Comparison of ENCODE assay signal across 21 cellular contexts in the genomic region with DNA sequence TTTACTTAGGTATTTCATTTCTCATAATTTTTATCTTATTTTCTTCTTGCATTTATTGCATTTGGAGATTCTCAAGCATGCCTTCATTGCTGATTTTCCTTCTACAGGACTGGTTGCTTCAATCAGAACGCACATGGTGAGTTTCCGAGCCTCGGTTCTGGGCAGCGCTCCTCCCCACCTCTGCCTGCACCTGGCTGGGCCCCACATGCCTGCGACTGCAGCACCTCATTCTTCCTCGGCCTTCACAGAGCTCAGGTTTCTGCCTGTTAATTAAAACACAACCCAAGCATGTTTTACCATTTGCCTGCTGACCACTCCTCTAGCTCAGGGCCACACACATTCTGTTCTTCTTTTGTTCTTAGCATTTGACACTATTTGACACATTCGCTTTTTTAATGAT.
A peak's percentile ranks its signal among the peaks of the same experiment; 100 is the strongest.
DNase-seq lines count a peak whose midpoint lies in the region; ATAC-seq and TF ChIP-seq lines count a peak whose summit lies in the region.
"Had no signal": no experiment of that assay in that cellular context is flagged by ENCODE, and none has a peak within 500 bp of the region (broad histone marks: within the 10 kb centered on the region; RNA-seq: fewer than 3 reads in every experiment).

No MANE protein-coding gene starts in this region.

- TF ChIP-seq CTCF in natural killer cell (IDR thresholded peaks at IDR 0.05) (no peak), WTC11 (IDR thresholded peaks at IDR 0.05) (no peak), esophagus muscularis mucosa (IDR thresholded peaks at IDR 0.05) (no peak)

- no peak overlapping the region for H3K4me3 ChIP-seq in esophagus muscularis mucosa
- H3K4me3 ChIP-seq in neuronal stem cell (ENCODE audit: low read length in 2 of 2) = no peak overlapping the region
- H3K4me3 ChIP-seq: A549 had no signal

- H3K9me3 ChIP-seq in esophagus muscularis mucosa (peaks cover 0 to 6% (median 0%) of the 10 kb centered on the region in 4 donors), neuronal stem cell (replicated peaks in 1 of 2; ENCODE audit: control insufficient read depth in 2 of 2, insufficient read depth in 1 of 2, low read depth in 1 of 2, low read length in 2 of 2) (no peaks in the 10 kb centered on the region)
- H3K9me3 ChIP-seq: A549, Caco-2 had no signal

- no peak overlapping the region for H2BK15ac ChIP-seq in neuronal stem cell (ENCODE audit: low read length)

- no peaks in the 10 kb centered on the region for H3K36me3 ChIP-seq in esophagus muscularis mucosa
- no peaks in the 10 kb centered on the region for H3K36me3 ChIP-seq in neuronal stem cell (replicated peaks in 1 of 2; ENCODE audit: control insufficient read depth in 2 of 2, insufficient read depth in 2 of 2, low read length in 2 of 2)

- H3K14ac ChIP-seq in neuronal stem cell (ENCODE audit: low read length) = no peak overlapping the region

- H2AFZ ChIP-seq in neuronal stem cell (ENCODE audit: low read length) = no peak overlapping the region

- no peak overlapping the region for H4K8ac ChIP-seq in neuronal stem cell (ENCODE audit: low read depth, low read length)

- H3K23ac ChIP-seq in neuronal stem cell (ENCODE audit: low read depth, low read length, poor library complexity) = no peak overlapping the region

- no peak overlapping the region for H3K27ac ChIP-seq in esophagus muscularis mucosa (replicated peaks in 1 of 4)
- no peak overlapping the region for H3K27ac ChIP-seq in neuronal stem cell (replicated peaks; ENCODE audit: low read length)
- H3K27ac ChIP-seq: 22Rv1, A549, C4-2B had no signal

- no peak overlapping the region for H2BK120ac ChIP-seq in neuronal stem cell (ENCODE audit: low read depth, low read length)

- intact Hi-C loops in natural killer cell (cut with micrococcal nuclease) = loop anchor here (5.0 to 10.0 kb wide), 2 partner anchors 544 to 581 kb away; no protein-coding TSS in a partner anchor
- intact Hi-C loops in esophagus muscularis mucosa (cut with DNase I) = loop anchor here (5.0 kb wide), 1 partner anchor 646 kb away; no protein-coding TSS in a partner anchor

- DNase-seq in natural killer cell = no peak
- DNase-seq in natural killer cell treated with Interleukin-12 subunit alpha and Interleukin-12 subunit beta and Interleukin-15 and Interleukin-18, amount 100 ng/mL, for 72 hours (ENCODE audit: low spot score) = no peak
- peak; percentile 30 for DNase-seq in WTC11 (ENCODE audit: low spot score)
- peak; percentile 60 for DNase-seq in esophagus muscularis mucosa (ENCODE audit: extremely low spot score)
- DNase-seq in stimulated activated effector memory CD8-positive, alpha-beta T cell treated with anti-CD3 and anti-CD28 coated beads, Interleukin-12 subunit alpha, Interleukin-12 subunit beta, amount 100 ng/mL, for 72 hours (ENCODE audit: low spot score in 2 of 2) = peak in 1 of 2 donors; percentile 10
- no peak for DNase-seq in GDM1 (lab: John Stamatoyannopoulos, UW)
- no peak for DNase-seq in stimulated activated CD4-positive, alpha-beta T cell treated with anti-CD3 and anti-CD28 coated beads, Interleukin-15, amount 100 ng/mL, for 24 hours
- no peak for DNase-seq in neuronal stem cell (ENCODE audit: low spot score)
- DNase-seq: AML-193; Caco-2; CD4-positive, alpha-beta T cell; DMS153; DMS79; GF-D8; HFFc6 had no signal

- CTCF ChIA-PET in WTC11 (lab: Charles Lee) = interaction anchor here (0.6 to 1.5 kb wide), 9 partner anchors 13 to 1505 kb away, joined by 3 to 5 read pairs (median 4); no protein-coding TSS in a partner anchor

- no peaks in the 10 kb centered on the region for H3K79me1 ChIP-seq in neuronal stem cell (ENCODE audit: low read depth, low read length)

- no peak for TF ChIP-seq POLR2A in esophagus muscularis mucosa (IDR thresholded peaks at IDR 0.05; ENCODE audit: low read depth)

- peaks cover 0 to 9% (median 6%) of the 10 kb centered on the region in 4 donors for H3K4me1 ChIP-seq in esophagus muscularis mucosa
- H3K4me1 ChIP-seq in neuronal stem cell (ENCODE audit: control insufficient read depth in 2 of 2, insufficient read depth in 1 of 2, low read depth in 1 of 2, low read length in 2 of 2) = peaks cover 0 to 4% of the 10 kb centered on the region in 2 donors
- H3K4me1 ChIP-seq: A549, Caco-2 had no signal

- no peak overlapping the region for H3K18ac ChIP-seq in neuronal stem cell (ENCODE audit: low read length)

- no peak overlapping the region for H2AK5ac ChIP-seq in neuronal stem cell (ENCODE audit: low read depth, low read length)

- H3K27me3 Mint-ChIP-seq in natural killer cell (ENCODE audit: low read depth in 2 of 2) (peaks cover 6% of the 10 kb centered on the region in 2 donors), WTC11 (ENCODE audit: low read depth) (peaks cover 3% of the 10 kb centered on the region)
- peaks cover 8 to 9% of the 10 kb centered on the region in 2 donors for H3K27me3 Mint-ChIP-seq in natural killer cell treated with Interleukin-12 subunit alpha and Interleukin-12 subunit beta and Interleukin-15 and Interleukin-18, amount 100 ng/mL, for 72 hours
- H3K27me3 Mint-ChIP-seq: IgD-negative memory B cell had no signal

- H3K9ac ChIP-seq in neuronal stem cell (ENCODE audit: low read depth, low read length, poor library complexity) = no peak overlapping the region

- WGBS in esophagus muscularis mucosa = 80% methylated on average over 7 of the region's 7 CpGs
- WGBS in neuronal stem cell (ENCODE audit: extremely low coverage in 2 of 2, insufficient read length in 2 of 2, insufficient replicate concordance in 1 of 2), 2 donors = no CpG with 5 or more reads among the region's 7 CpGs

- H2BK12ac ChIP-seq in neuronal stem cell (ENCODE audit: low read length) = no peak overlapping the region

- POLR2A ChIA-PET in WTC11 (lab: Charles Lee) = no interaction called here

- no peak overlapping the region for H3K4ac ChIP-seq in neuronal stem cell (ENCODE audit: low read length)

- H2BK5ac ChIP-seq in neuronal stem cell (ENCODE audit: low read length) = no peak overlapping the region

- no peaks in the 10 kb centered on the region for H3K36me3 Mint-ChIP-seq in natural killer cell
- no peaks in the 10 kb centered on the region for H3K36me3 Mint-ChIP-seq in natural killer cell treated with Interleukin-12 subunit alpha and Interleukin-12 subunit beta and Interleukin-15 and Interleukin-18, amount 100 ng/mL, for 72 hours
- H3K36me3 Mint-ChIP-seq in WTC11 = peaks cover 2% of the 10 kb centered on the region; the same call in 1 of the 2 replicates
- H3K36me3 Mint-ChIP-seq in stimulated activated effector memory CD8-positive, alpha-beta T cell treated with anti-CD3 and anti-CD28 coated beads, Interleukin-12 subunit alpha, Interleukin-12 subunit beta, amount 100 ng/mL, for 72 hours = no peaks in the 10 kb centered on the region
- H3K36me3 Mint-ChIP-seq: IgD-negative memory B cell had no signal

- no peak for TF ChIP-seq EP300 in esophagus muscularis mucosa (IDR thresholded peaks at IDR 0.05)

- H3K4me3 Mint-ChIP-seq in natural killer cell = peak overlapping the region; percentile 7
- H3K4me3 Mint-ChIP-seq in natural killer cell treated with Interleukin-12 subunit alpha and Interleukin-12 subunit beta and Interleukin-15 and Interleukin-18, amount 100 ng/mL, for 72 hours = no peak overlapping the region
- no peak overlapping the region for H3K4me3 Mint-ChIP-seq in WTC11
- H3K4me3 Mint-ChIP-seq in stimulated activated effector memory CD8-positive, alpha-beta T cell treated with anti-CD3 and anti-CD28 coated beads, Interleukin-12 subunit alpha, Interleukin-12 subunit beta, amount 100 ng/mL, for 72 hours = no peak overlapping the region
- H3K4me3 Mint-ChIP-seq: CD4-positive, alpha-beta T cell; HFFc6; IgD-negative memory B cell had no signal

- H4K91ac ChIP-seq in neuronal stem cell (ENCODE audit: low read depth, low read length, poor library complexity) = no peak overlapping the region

- ATAC-seq in natural killer cell (no peak), WTC11 (peak; percentile 72)
- no peak for ATAC-seq in natural killer cell treated with Interleukin-12 subunit alpha and Interleukin-12 subunit beta and Interleukin-15 and Interleukin-18, amount 100 ng/mL, for 72 hours
- ATAC-seq in stimulated activated effector memory CD8-positive, alpha-beta T cell treated with anti-CD3 and anti-CD28 coated beads, Interleukin-12 subunit alpha, Interleukin-12 subunit beta, amount 100 ng/mL, for 72 hours = no peak
- ATAC-seq: A549, HCT116, HepG2 had no signal

- H3K27me3 ChIP-seq in esophagus muscularis mucosa = peaks cover 0 to 9% (median 0%) of the 10 kb centered on the region in 4 donors
- H3K27me3 ChIP-seq in neuronal stem cell (ENCODE audit: control insufficient read depth in 3 of 3, insufficient read depth in 3 of 3, low read depth in 1 of 3, low read length in 3 of 3) = peaks cover 0 to 10% (median 2%) of the 10 kb centered on the region in 3 experiments

- no peak overlapping the region for H3K4me2 ChIP-seq in neuronal stem cell (ENCODE audit: insufficient read depth, low read length, poor library complexity, severe bottlenecking)
- H3K4me2 ChIP-seq: A549 had no signal

- H3K4me1 Mint-ChIP-seq in natural killer cell (peaks cover 32 to 37% of the 10 kb centered on the region in 2 donors), WTC11 (peaks cover 12% of the 10 kb centered on the region)
- H3K4me1 Mint-ChIP-seq in natural killer cell treated with Interleukin-12 subunit alpha and Interleukin-12 subunit beta and Interleukin-15 and Interleukin-18, amount 100 ng/mL, for 72 hours (ENCODE audit: low read depth in 2 of 2) = peaks cover 23 to 25% of the 10 kb centered on the region in 2 donors
- H3K4me1 Mint-ChIP-seq in stimulated activated effector memory CD8-positive, alpha-beta T cell treated with anti-CD3 and anti-CD28 coated beads, Interleukin-12 subunit alpha, Interleukin-12 subunit beta, amount 100 ng/mL, for 72 hours = peaks cover 11% of the 10 kb centered on the region

- peak overlapping the region in 1 of 2 donors; percentile 22 for H3K27ac Mint-ChIP-seq in natural killer cell
- no peak overlapping the region for H3K27ac Mint-ChIP-seq in natural killer cell treated with Interleukin-12 subunit alpha and Interleukin-12 subunit beta and Interleukin-15 and Interleukin-18, amount 100 ng/mL, for 72 hours
- H3K27ac Mint-ChIP-seq in WTC11 = no peak overlapping the region
- H3K27ac Mint-ChIP-seq in stimulated activated effector memory CD8-positive, alpha-beta T cell treated with anti-CD3 and anti-CD28 coated beads, Interleukin-12 subunit alpha, Interleukin-12 subunit beta, amount 100 ng/mL, for 72 hours = peak overlapping the region; percentile 16
- H3K27ac Mint-ChIP-seq: CD4-positive, alpha-beta T cell; HFFc6; IgD-negative memory B cell had no signal

- H3K9me3 Mint-ChIP-seq in natural killer cell (no peaks in the 10 kb centered on the region), WTC11 (peaks cover 11% of the 10 kb centered on the region)
- H3K9me3 Mint-ChIP-seq in natural killer cell treated with Interleukin-12 subunit alpha and Interleukin-12 subunit beta and Interleukin-15 and Interleukin-18, amount 100 ng/mL, for 72 hours = no peaks in the 10 kb centered on the region
- H3K9me3 Mint-ChIP-seq in stimulated activated effector memory CD8-positive, alpha-beta T cell treated with anti-CD3 and anti-CD28 coated beads, Interleukin-12 subunit alpha, Interleukin-12 subunit beta, amount 100 ng/mL, for 72 hours = no peaks in the 10 kb centered on the region

Comparison
In these comparisons a context has a peak if more than half of its experiments do, and no peak if none do; other contexts are left out.
1. DNase-seq: peak in WTC11 (single experiment) and esophagus muscularis mucosa (single experiment); none in natural killer cell (single experiment), natural killer cell treated with Interleukin-12 subunit alpha and Interleukin-12 subunit beta and Interleukin-15 and Interleukin-18, amount 100 ng/mL, for 72 hours (single experiment), GDM1 (single experiment), stimulated activated CD4-positive, alpha-beta T cell treated with anti-CD3 and anti-CD28 coated beads, Interleukin-15, amount 100 ng/mL, for 24 hours (single experiment) and neuronal stem cell (single experiment).